Comparison of ENCODE assay signal across 8 cellular contexts in the genomic region with DNA sequence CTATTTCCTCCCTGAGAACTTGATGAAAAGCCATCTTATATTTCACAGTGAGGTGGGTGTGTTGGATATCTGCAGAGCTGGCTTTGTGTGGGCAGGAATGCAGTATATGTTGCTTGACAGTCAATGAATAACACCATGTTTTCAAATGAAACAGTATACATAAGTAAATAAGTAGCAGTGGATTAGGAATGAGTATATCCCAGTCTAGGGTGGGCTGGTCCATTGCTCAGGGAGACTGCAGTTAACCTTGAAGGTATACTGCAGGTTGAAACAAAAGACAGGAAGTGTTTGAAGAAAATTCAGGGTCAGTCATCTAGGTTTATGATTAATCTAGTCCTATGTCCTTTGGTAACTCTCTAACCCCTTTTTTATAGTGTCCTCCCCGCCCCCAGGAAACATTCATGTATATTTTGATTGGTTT. TPM values are rescaled to one million over a fixed set of nuclear protein-coding genes. Genes with fewer than 3 reads are reported as not detected.
A peak's percentile ranks its signal among the peaks of the same experiment; 100 is the strongest.
DNase-seq lines count a peak whose midpoint lies in the region; ATAC-seq, FAIRE-seq and TF ChIP-seq lines count a peak whose summit lies in the region.

No MANE protein-coding gene starts in this region.

- H3K27me3 ChIP-seq in SJSA1 (replicated peaks) (no peaks in the 10 kb centered on the region), gastroesophageal sphincter (no peaks in the 10 kb centered on the region), skeletal muscle tissue (ENCODE audit: control insufficient read depth in 3 of 3, insufficient read depth in 3 of 3, low read length in 3 of 3) (peaks cover 0 to 4% (median 0%) of the 10 kb centered on the region in 3 donors)

- 83 to 94% methylated on average over 1 of the region's 1 CpG for WGBS in gastroesophageal sphincter (ENCODE audit: low coverage in 1 of 2), 2 donors

- H3K9me3 ChIP-seq in SJSA1 (replicated peaks) = no peaks in the 10 kb centered on the region
- no peaks in the 10 kb centered on the region for H3K9me3 ChIP-seq in gastroesophageal sphincter
- H3K9me3 ChIP-seq in skeletal muscle tissue (ENCODE audit: control insufficient read depth in 3 of 3, low read length in 3 of 3) = no peaks in the 10 kb centered on the region

- no peak for TF ChIP-seq CTCF in gastroesophageal sphincter (IDR thresholded peaks at IDR 0.05)

- no peak for FAIRE-seq in GM12891 (lab: Jason Lieb, UNC)

- no peak for DNase-seq in GM12891 (ENCODE audit: insufficient read length, low spot score)
- no peak for DNase-seq in SJSA1 (ENCODE audit: low read depth in 1 of 2, low spot score in 2 of 2)
- DNase-seq in amygdala (lab: John Stamatoyannopoulos, UW) = no peak
- DNase-seq in stimulated activated naive CD4-positive, alpha-beta T cell treated with Interleukin-2 at 50 U/mL for 16 hours (lab: John Stamatoyannopoulos, UW) = no peak
- no peak for DNase-seq in NCI-H1930 (lab: John Stamatoyannopoulos, UW)

- H3K27ac ChIP-seq in SJSA1 = peak overlapping the region; percentile 99; the same call in 1 of the 2 replicates
- peak overlapping the region in 3 of 4 donors; percentile 90 to 93 (median 90) for H3K27ac ChIP-seq in gastroesophageal sphincter
- no peak overlapping the region for H3K27ac ChIP-seq in skeletal muscle tissue (ENCODE audit: low read depth, low read length)

- peaks cover 62% of the 10 kb centered on the region for H3K4me1 ChIP-seq in SJSA1 (replicated peaks)
- H3K4me1 ChIP-seq in gastroesophageal sphincter = peaks cover 5 to 88% (median 13%) of the 10 kb centered on the region in 3 donors
- peaks cover 19 to 32% (median 25%) of the 10 kb centered on the region in 3 donors for H3K4me1 ChIP-seq in skeletal muscle tissue (ENCODE audit: control insufficient read depth in 3 of 3, insufficient read depth in 3 of 3, low read length in 3 of 3)

- H3K4me3 ChIP-seq in SJSA1 = peak overlapping the region; percentile 82
- peak overlapping the region; percentile 81 to 98 for H3K4me3 ChIP-seq in gastroesophageal sphincter
- H3K4me3 ChIP-seq in skeletal muscle tissue (ENCODE audit: low read length in 3 of 3) = peak overlapping the region; percentile 79 to 93 (median 89)

- H3K36me3 ChIP-seq in SJSA1 (peaks cover 6% of the 10 kb centered on the region; the same call in 1 of the 2 replicates), gastroesophageal sphincter (no peaks in the 10 kb centered on the region), skeletal muscle tissue (ENCODE audit: control insufficient read depth in 3 of 3, insufficient read depth in 3 of 3, low read length in 3 of 3) (no peaks in the 10 kb centered on the region)

- no peak for TF ChIP-seq EP300 in gastroesophageal sphincter (IDR thresholded peaks at IDR 0.05)

- ATAC-seq in gastroesophageal sphincter (no peak), GM18519 (IDR thresholded peaks at IDR 0.05; ENCODE audit: low FRiP score, unreplicated experiment) (no peak)

- H3K9ac ChIP-seq in skeletal muscle tissue (ENCODE audit: low read depth in 1 of 3, low read length in 3 of 3) = peak overlapping the region; percentile 67 to 85 (median 83)

- no peak for TF ChIP-seq POLR2A in GM12891 (IDR thresholded peaks at IDR 0.05; ENCODE audit: low read depth, low read length)
- TF ChIP-seq POLR2A in gastroesophageal sphincter (IDR thresholded peaks at IDR 0.05) = no peak

TF ChIP-seq in GM12891, 5 proteins besides CTCF, POLR2A, EP300 and RAD21:
- TF ChIP-seq SPI1 (IDR thresholded peaks at IDR 0.05; ENCODE audit: low read depth, low read length) (0 out of 2 replicates have a peak, but pooled peaks have one; percentile 16), TAF1 (IDR thresholded peaks at IDR 0.05; ENCODE audit: low read depth, low read length) (no peak)

RNA-seq across cellular contexts. Expression of a gene that starts 1.0 kb away (rescaled TPM):
- polyA plus RNA-seq in GM12891 (2012; ENCODE audit: low read depth, missing spikeins) = 1.6 TPM
- total RNA-seq in SJSA1 (2014; rRNA removed; shearing (Covaris generic)) = 13.0 and 15.9 TPM in 2 replicates
- total RNA-seq in gastroesophageal sphincter (10 to 100 TPM; 15.5 to 37.0 (median 24.6) TPM), skeletal muscle tissue (8.4 TPM)
